ENCODE assay signal across 33 cellular contexts in the genomic region with DNA sequence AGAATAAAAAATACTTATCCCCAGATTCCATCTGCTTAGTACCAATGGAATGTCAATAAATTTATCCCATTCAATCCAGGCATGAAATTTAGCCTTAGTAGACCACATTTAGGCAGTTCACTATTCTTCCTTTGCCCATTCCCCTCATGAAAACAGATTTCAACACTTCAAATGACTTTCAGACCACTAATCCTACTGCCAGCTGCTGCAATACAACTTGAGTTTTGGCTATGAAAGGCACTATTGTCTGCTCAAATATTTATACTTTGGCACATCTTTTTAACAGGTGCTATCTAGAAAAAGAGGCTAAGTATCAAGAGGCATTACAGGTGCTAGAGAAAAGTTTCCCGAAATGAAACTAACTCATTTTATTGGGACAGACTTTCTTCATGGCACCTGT.
"Had no signal": no experiment of that assay in that cellular context is flagged by ENCODE, and none has a peak within 500 bp of the region (broad histone marks: within the 10 kb centered on the region; RNA-seq: fewer than 3 reads in every experiment).

No MANE protein-coding gene starts in this region.

- H3K4me1 Mint-ChIP-seq: activated CD4-positive, alpha-beta T cell treated with anti-CD3 and anti-CD28 coated beads, Interleukin-2, amount 10 ng/mL, durations not matched to agents 24 days and 14 days had no signal

- H3K4me1 ChIP-seq: adrenal gland, body of pancreas had no signal

- H3K4me3 ChIP-seq: adrenal gland, body of pancreas, PC-9 had no signal

- H2AFZ ChIP-seq: PC-9 had no signal

- H3K27me3 Mint-ChIP-seq: activated CD4-positive, alpha-beta T cell treated with anti-CD3 and anti-CD28 coated beads, Interleukin-2, amount 10 ng/mL, durations not matched to agents 24 days and 14 days; activated CD8-positive, alpha-beta T cell treated with anti-CD3 and anti-CD28 coated beads for 36 hours; activated T-cell treated with anti-CD3 and anti-CD28 coated beads, Interleukin-2, amount 50 U/mL, for 24 hours had no signal

- H3K9me3 ChIP-seq: adrenal gland, body of pancreas had no signal

- H3K27me3 ChIP-seq: adrenal gland, body of pancreas had no signal

- DNase-seq: activated CD4-positive, alpha-beta T cell treated with anti-CD3 and anti-CD28 coated beads, Interleukin-2, amount 10 ng/mL, durations not matched to agents 24 days and 14 days; activated CD4-positive, alpha-beta T cell treated with anti-CD3 and anti-CD28 coated beads, Interleukin-2, amount 50 U/mL, for 4 hours; activated CD4-positive, CD25-positive, alpha-beta regulatory T cell; activated CD8-positive, alpha-beta T cell treated with anti-CD3 and anti-CD28 coated beads for 36 hours; activated gamma-delta T cell treated with Interleukin-2 at 50 U/mL for 16 hours; activated naive CD4-positive, alpha-beta T cell treated with anti-CD3 and anti-CD28 coated beads for 36 hours; activated T-cell treated with anti-CD3 and anti-CD28 coated beads, Interleukin-2, amount 50 U/mL, for 24 hours; adrenal gland; body of pancreas; caudate nucleus; cerebellar nuclear complex; Kasumi-1; KG1; NCI-H1092 treated with DMSO at 0.1 percent for 48 hours; NCI-H1417; NCI-H146; NCI-H187; NCI-H2029 treated with DMSO at 0.1 percent for 48 hours; NCI-H2171 treated with DMSO at 0.1 percent for 48 hours; NCI-H2227 treated with DMSO at 0.1 percent for 48 hours; NCI-H526 treated with DMSO at 0.1 percent for 48 hours; NCI-H774; NK-92 treated with Interleukin-12 subunit alpha and Interleukin-12 subunit beta, amount 100 ng/mL, for 24 hours; PC-9; SIG-M5; SW 1271; T-helper 1 cell; T-helper 2 cell; T-helper 9 cell; WERI-Rb-1 had no signal

- H3K4me2 ChIP-seq: PC-9 had no signal

- H3K27ac Mint-ChIP-seq: activated CD4-positive, alpha-beta T cell treated with anti-CD3 and anti-CD28 coated beads, Interleukin-2, amount 10 ng/mL, durations not matched to agents 24 days and 14 days; activated CD8-positive, alpha-beta T cell treated with anti-CD3 and anti-CD28 coated beads for 36 hours; activated naive CD4-positive, alpha-beta T cell treated with anti-CD3 and anti-CD28 coated beads for 36 hours; activated naive CD4-positive, alpha-beta T cell treated with anti-CD3 and anti-CD28 coated beads, Interleukin-2, amount 50 U/mL, for 72 hours; activated T-cell treated with anti-CD3 and anti-CD28 coated beads, Interleukin-2, amount 50 U/mL, for 24 hours; activated T-helper 2 cell treated with anti-CD3 and anti-CD28 coated beads, Interferon-gamma antibody, Interleukin-2, Interleukin-4, amounts not matched to agents 10 μg/mL and 5 μg/mL and 100 μg/mL, durations not matched to agents 14 hours and 24 hours and 36 hours had no signal

- H3K4me3 Mint-ChIP-seq: activated CD4-positive, alpha-beta T cell treated with anti-CD3 and anti-CD28 coated beads, Interleukin-2, amount 10 ng/mL, durations not matched to agents 24 days and 14 days; activated CD8-positive, alpha-beta T cell treated with anti-CD3 and anti-CD28 coated beads for 36 hours; activated naive CD4-positive, alpha-beta T cell treated with anti-CD3 and anti-CD28 coated beads for 36 hours; activated T-cell treated with anti-CD3 and anti-CD28 coated beads, Interleukin-2, amount 50 U/mL, for 24 hours had no signal

- H3K36me3 Mint-ChIP-seq: activated naive CD4-positive, alpha-beta T cell treated with anti-CD3 and anti-CD28 coated beads, Interleukin-2, amount 50 U/mL, for 72 hours had no signal

- H3K36me3 ChIP-seq: adrenal gland, WERI-Rb-1 had no signal

- H3K27ac ChIP-seq: adrenal gland, body of pancreas, PC-9, RWPE1, WERI-Rb-1 had no signal
